ENCODE assay signal across 13 cellular contexts in genomic region chr12:105803292-105803691, GRCh38.
"Had no signal": no experiment of that assay in that cellular context is flagged by ENCODE, and none has a peak within 500 bp of the region (broad histone marks: within the 10 kb centered on the region; RNA-seq: fewer than 3 reads in every experiment).

No MANE protein-coding gene starts in this region.

- ATAC-seq: naive thymus-derived CD4-positive, alpha-beta T cell; stimulated activated effector memory CD8-positive, alpha-beta T cell treated with anti-CD3 and anti-CD28 coated beads, Interleukin-12 subunit alpha, Interleukin-12 subunit beta, amount 100 ng/mL, for 72 hours; T-helper 17 cell had no signal

- H3K27me3 ChIP-seq: neutrophil, right atrium auricular region, thyroid gland, uterus had no signal

- H3K4me1 ChIP-seq: thyroid gland, uterus had no signal

- H3K27ac ChIP-seq: coronary artery, neutrophil, right atrium auricular region, thyroid gland, uterus had no signal

- DNase-seq: activated CD4-positive, CD25-positive, alpha-beta regulatory T cell; activated naive CD8-positive, alpha-beta T cell treated with anti-CD3 and anti-CD28 coated beads for 36 hours; activated T-cell treated with anti-CD3 and anti-CD28 coated beads, Interleukin-2, amount 50 U/mL, for 1 hour; aorta; effector CD4-positive, alpha-beta T cell; naive thymus-derived CD4-positive, alpha-beta T cell; T-helper 17 cell; thyroid gland; uterus had no signal

- H3K4me3 ChIP-seq: coronary artery, right atrium auricular region, thyroid gland, uterus had no signal

- H3K36me3 ChIP-seq: neutrophil, right atrium auricular region, thyroid gland, uterus had no signal

- H3K9me3 ChIP-seq: neutrophil, right atrium auricular region, thyroid gland, uterus had no signal
